8 cellular contexts compared by ENCODE assay signal in the genomic region with DNA sequence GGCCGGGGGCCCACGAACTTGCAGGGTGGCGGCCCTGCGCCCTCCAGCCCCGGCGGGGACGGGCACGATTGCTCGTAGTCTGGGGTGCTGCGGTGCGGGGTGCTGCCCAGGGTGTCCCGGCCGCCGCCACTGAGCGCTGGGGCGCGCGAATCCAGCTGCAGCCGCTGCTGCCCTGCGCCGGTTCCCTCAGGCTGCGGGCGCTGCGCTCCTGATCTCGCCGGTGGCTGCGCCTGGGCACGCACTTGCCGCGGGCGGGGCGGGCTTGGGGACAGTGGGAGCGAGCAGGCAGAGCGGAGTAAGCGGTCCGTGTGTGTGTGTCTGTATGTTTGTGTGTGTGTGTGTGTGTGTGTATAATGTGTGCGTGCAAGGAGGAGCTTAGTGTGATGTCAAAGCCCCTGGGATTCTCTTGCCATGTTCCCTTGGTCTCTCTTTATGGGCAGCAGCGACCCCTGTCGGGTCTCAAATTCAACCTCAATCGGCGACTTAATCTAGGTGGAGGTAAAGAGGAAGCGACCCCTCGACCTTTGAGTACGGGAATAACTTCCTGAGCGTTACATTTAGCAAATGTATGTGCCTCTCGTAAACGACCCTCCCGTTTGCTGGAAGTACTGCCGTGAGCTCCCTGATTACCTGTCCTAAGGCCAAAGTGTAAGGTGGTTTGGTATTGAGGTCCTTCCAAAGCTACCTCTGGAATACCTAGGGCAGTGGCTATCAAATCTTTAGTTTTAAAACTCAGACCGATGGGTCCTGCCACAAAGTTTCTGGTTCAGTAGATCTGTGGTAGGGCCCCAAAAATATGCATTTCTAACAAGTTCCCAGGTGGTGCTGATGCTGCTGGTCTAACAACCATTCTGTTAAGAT. TPM values are rescaled to one million over a fixed set of nuclear protein-coding genes. Genes with fewer than 3 reads are reported as not detected.
DNase-seq lines count a peak whose midpoint lies in the region; ATAC-seq lines count a peak whose summit lies in the region.

A gene (minus strand): TSS at position 324 of the 861 bp plus-strand sequence.

- DNase-seq in AG20443 (ENCODE audit: low spot score) (peak; percentile 88), NCI-H2227 (lab: John Stamatoyannopoulos, UW; ENCODE audit: unreplicated experiment) (peak; percentile 91), midbrain (lab: John Stamatoyannopoulos, UW) (peak; percentile 88)
- peak; percentile 59 for DNase-seq in activated CD8-positive, alpha-beta memory T cell treated with anti-CD3 and anti-CD28 coated beads, Interleukin-2, amount 10 ng/mL, durations not matched to agents 7 days and 5 days

- H3K4me1 Mint-ChIP-seq in activated CD8-positive, alpha-beta memory T cell treated with anti-CD3 and anti-CD28 coated beads, Interleukin-2, amount 10 ng/mL, durations not matched to agents 7 days and 5 days: peaks cover 11% of the 10 kb centered on the region
- peaks cover 10% of the 10 kb centered on the region for H3K4me1 Mint-ChIP-seq in stimulated activated memory B cell treated with anti-CD40 and anti-IgM and Interleukin-4, amounts not matched to agents 10 μg/mL and 1 μg/mL and 100 μg/mL, for 72 hours

- no peaks in the 10 kb centered on the region for H3K9me3 Mint-ChIP-seq in activated CD8-positive, alpha-beta memory T cell treated with anti-CD3 and anti-CD28 coated beads, Interleukin-2, amount 10 ng/mL, durations not matched to agents 7 days and 5 days (ENCODE audit: low read depth)
- no peaks in the 10 kb centered on the region for H3K9me3 Mint-ChIP-seq in stimulated activated memory B cell treated with anti-CD40 and anti-IgM and Interleukin-4, amounts not matched to agents 10 μg/mL and 1 μg/mL and 100 μg/mL, for 72 hours

- CTCF ChIA-PET in activated CD8-positive, alpha-beta memory T cell treated with anti-CD3 and anti-CD28 coated beads, Interleukin-2, amount 10 ng/mL, durations not matched to agents 7 days and 5 days (lab: Charles Lee): interaction anchor here (1.4 kb wide), 1 partner anchor 12 kb away, joined by 3 read pairs; no protein-coding TSS in a partner anchor

- peak within 1 kb of the TSS; percentile 78 for H3K4me3 Mint-ChIP-seq in activated CD8-positive, alpha-beta memory T cell treated with anti-CD3 and anti-CD28 coated beads, Interleukin-2, amount 10 ng/mL, durations not matched to agents 7 days and 5 days
- peak within 1 kb of the TSS; percentile 84 for H3K4me3 Mint-ChIP-seq in stimulated activated memory B cell treated with anti-CD40 and anti-IgM and Interleukin-4, amounts not matched to agents 10 μg/mL and 1 μg/mL and 100 μg/mL, for 72 hours

- H3K27me3 Mint-ChIP-seq in activated CD8-positive, alpha-beta memory T cell treated with anti-CD3 and anti-CD28 coated beads, Interleukin-2, amount 10 ng/mL, durations not matched to agents 7 days and 5 days: peaks cover 78% of the 10 kb centered on the region
- peaks cover 78% of the 10 kb centered on the region for H3K27me3 Mint-ChIP-seq in stimulated activated memory B cell treated with anti-CD40 and anti-IgM and Interleukin-4, amounts not matched to agents 10 μg/mL and 1 μg/mL and 100 μg/mL, for 72 hours

- peak; percentile 75 for ATAC-seq in GM18868 (IDR thresholded peaks at IDR 0.05; ENCODE audit: unreplicated experiment)
- peak; percentile 69 for ATAC-seq in HG03159 (IDR thresholded peaks at IDR 0.05; ENCODE audit: unreplicated experiment)
- ATAC-seq in activated CD8-positive, alpha-beta memory T cell treated with anti-CD3 and anti-CD28 coated beads, Interleukin-2, amount 10 ng/mL, durations not matched to agents 7 days and 5 days: peak; percentile 83
- ATAC-seq in esophagus mucosa: peak; percentile 85
- ATAC-seq in stimulated activated memory B cell treated with anti-CD40 and anti-IgM and Interleukin-4, amounts not matched to agents 10 μg/mL and 1 μg/mL and 100 μg/mL, for 72 hours: peak; percentile 75

- H3K27ac Mint-ChIP-seq in activated CD8-positive, alpha-beta memory T cell treated with anti-CD3 and anti-CD28 coated beads, Interleukin-2, amount 10 ng/mL, durations not matched to agents 7 days and 5 days: no peak within 1 kb of the TSS
- no peak within 1 kb of the TSS for H3K27ac Mint-ChIP-seq in stimulated activated memory B cell treated with anti-CD40 and anti-IgM and Interleukin-4, amounts not matched to agents 10 μg/mL and 1 μg/mL and 100 μg/mL, for 72 hours

- H3K36me3 Mint-ChIP-seq in activated CD8-positive, alpha-beta memory T cell treated with anti-CD3 and anti-CD28 coated beads, Interleukin-2, amount 10 ng/mL, durations not matched to agents 7 days and 5 days: no peaks in the 10 kb centered on the region
- H3K36me3 Mint-ChIP-seq in stimulated activated memory B cell treated with anti-CD40 and anti-IgM and Interleukin-4, amounts not matched to agents 10 μg/mL and 1 μg/mL and 100 μg/mL, for 72 hours: no peaks in the 10 kb centered on the region

RNA-seq across cellular contexts. Expression of the gene that starts here (rescaled TPM):
- total RNA-seq in activated CD8-positive, alpha-beta memory T cell treated with anti-CD3 and anti-CD28 coated beads, Interleukin-2, amount 10 ng/mL, durations not matched to agents 7 days and 5 days: under 1 TPM in 1 of 2 experiments, not detected in 1; 0.05 TPM
- 1.6 TPM for total RNA-seq in esophagus mucosa

Comparison
In these comparisons a context has a peak if more than half of its experiments do, and no peak if none do; other contexts are left out.
1. Peak in every context shown above with its lines: DNase-seq and ATAC-seq.
2. Peak in DNase-seq and ATAC-seq in activated CD8-positive, alpha-beta memory T cell treated with anti-CD3 and anti-CD28 coated beads, Interleukin-2, amount 10 ng/mL, durations not matched to agents 7 days and 5 days; RNA of the gene not detected or under 1 TPM.